Comparison of ENCODE assay signal across 8 cellular contexts in the genomic region with DNA sequence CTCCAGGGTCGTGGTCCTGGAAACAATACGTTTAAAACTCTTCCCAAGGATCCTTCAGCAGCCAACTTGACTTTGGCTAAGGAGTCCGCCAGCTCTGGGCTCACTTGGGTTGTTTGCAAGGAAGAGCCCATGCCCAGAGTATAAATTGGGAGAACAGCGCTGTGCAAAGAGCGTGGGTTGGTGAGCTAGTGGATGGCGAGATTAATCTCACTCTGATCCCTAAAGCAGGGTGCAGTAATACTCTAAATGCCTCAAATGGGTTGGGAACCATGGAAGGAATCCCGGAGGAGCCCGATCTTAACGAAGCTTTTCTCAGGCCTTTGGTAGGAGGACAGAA. TPM values are rescaled to one million over a fixed set of nuclear protein-coding genes. Genes with fewer than 3 reads are reported as not detected.
DNase-seq lines count a peak whose midpoint lies in the region; ATAC-seq and TF ChIP-seq lines count a peak whose summit lies in the region.

No MANE protein-coding gene starts in this region.

- no peaks in the 10 kb centered on the region for H3K9me3 ChIP-seq in iPS-18a (ENCODE audit: control insufficient read depth, low read depth, low read length)

- no peaks in the 10 kb centered on the region for H3K36me3 ChIP-seq in iPS-18a (ENCODE audit: control insufficient read depth, low read depth, low read length)

- H3K4me1 Mint-ChIP-seq in activated naive CD8-positive, alpha-beta T cell treated with anti-CD3 and anti-CD28 coated beads, Interleukin-2, amount 50 U/mL, for 24 hours: peaks cover 42% of the 10 kb centered on the region
- H3K4me1 Mint-ChIP-seq in stimulated activated naive CD8-positive, alpha-beta T cell treated with anti-CD3 and anti-CD28 coated beads, Interleukin-15, amount 100 ng/mL, for 72 hours: peaks cover 45% of the 10 kb centered on the region

- H3K4me1 ChIP-seq in iPS-18a (ENCODE audit: control insufficient read depth, low read depth, low read length): peaks cover 6% of the 10 kb centered on the region

- peak overlapping the region; percentile 97 for H3K4me3 Mint-ChIP-seq in activated naive CD8-positive, alpha-beta T cell treated with anti-CD3 and anti-CD28 coated beads, Interleukin-2, amount 50 U/mL, for 24 hours
- H3K4me3 Mint-ChIP-seq in stimulated activated naive CD8-positive, alpha-beta T cell treated with anti-CD3 and anti-CD28 coated beads, Interleukin-15, amount 100 ng/mL, for 72 hours: peak overlapping the region; percentile 92 to 97

- in situ Hi-C loops in G401 (cut with HindIII; ENCODE audit: low sequenced_read_pairs): no loop called here

- no peaks in the 10 kb centered on the region for H3K9me3 Mint-ChIP-seq in activated naive CD8-positive, alpha-beta T cell treated with anti-CD3 and anti-CD28 coated beads, Interleukin-2, amount 50 U/mL, for 24 hours
- peaks cover 5 to 9% of the 10 kb centered on the region in 2 donors for H3K9me3 Mint-ChIP-seq in stimulated activated naive CD8-positive, alpha-beta T cell treated with anti-CD3 and anti-CD28 coated beads, Interleukin-15, amount 100 ng/mL, for 72 hours

- no peaks in the 10 kb centered on the region for H3K27me3 ChIP-seq in iPS-18a (ENCODE audit: control insufficient read depth, insufficient read depth, low read length)

- peak overlapping the region; percentile 95 for H3K27ac Mint-ChIP-seq in activated naive CD8-positive, alpha-beta T cell treated with anti-CD3 and anti-CD28 coated beads, Interleukin-2, amount 50 U/mL, for 24 hours
- peak overlapping the region; percentile 95 to 97 for H3K27ac Mint-ChIP-seq in stimulated activated naive CD8-positive, alpha-beta T cell treated with anti-CD3 and anti-CD28 coated beads, Interleukin-15, amount 100 ng/mL, for 72 hours

- peak overlapping the region; percentile 78 for H3K4me3 ChIP-seq in HFF-Myc (replicated peaks; ENCODE audit: low read depth, low read length)
- peak overlapping the region; percentile 99 for H3K4me3 ChIP-seq in iPS-18a (ENCODE audit: low read length)

- DNase-seq in HFF-Myc (ENCODE audit: extremely low read depth, low read depth) (no peak), G401 (ENCODE audit: low spot score) (no peak), midbrain (lab: John Stamatoyannopoulos, UW) (no peak)
- DNase-seq in activated naive CD8-positive, alpha-beta T cell treated with anti-CD3 and anti-CD28 coated beads, Interleukin-2, amount 50 U/mL, for 24 hours: no peak
- no peak for DNase-seq in stimulated activated naive CD8-positive, alpha-beta T cell treated with anti-CD3 and anti-CD28 coated beads, Interleukin-15, amount 100 ng/mL, for 72 hours
- no peak for DNase-seq in stimulated activated CD8-positive, alpha-beta memory T cell treated with anti-CD3 and anti-CD28 coated beads, Interleukin-4, amount 100 ng/mL, for 48 hours

- peaks cover 23% of the 10 kb centered on the region for H3K36me3 Mint-ChIP-seq in activated naive CD8-positive, alpha-beta T cell treated with anti-CD3 and anti-CD28 coated beads, Interleukin-2, amount 50 U/mL, for 24 hours (ENCODE audit: low read depth)

- no peak for ATAC-seq in activated naive CD8-positive, alpha-beta T cell treated with anti-CD3 and anti-CD28 coated beads, Interleukin-2, amount 50 U/mL, for 24 hours
- peak; percentile 0 for ATAC-seq in stimulated activated naive CD8-positive, alpha-beta T cell treated with anti-CD3 and anti-CD28 coated beads, Interleukin-15, amount 100 ng/mL, for 72 hours
- no peak for ATAC-seq in GM21576 (IDR thresholded peaks at IDR 0.05; ENCODE audit: unreplicated experiment)

- H3K27me3 Mint-ChIP-seq in activated naive CD8-positive, alpha-beta T cell treated with anti-CD3 and anti-CD28 coated beads, Interleukin-2, amount 50 U/mL, for 24 hours: no peaks in the 10 kb centered on the region
- H3K27me3 Mint-ChIP-seq in stimulated activated naive CD8-positive, alpha-beta T cell treated with anti-CD3 and anti-CD28 coated beads, Interleukin-15, amount 100 ng/mL, for 72 hours: no peaks in the 10 kb centered on the region

- no peak for TF ChIP-seq CTCF in HFF-Myc (IDR thresholded peaks at IDR 0.05; ENCODE audit: low read depth, low read length, missing control alignments)

- peak overlapping the region; percentile 15 for H3K27ac ChIP-seq in iPS-18a (ENCODE audit: low read length)

- H3K9ac ChIP-seq in iPS-18a (ENCODE audit: low read length): peak overlapping the region; percentile 56

RNA-seq across cellular contexts. Expression of gene SDHAF3, which starts 0.5 kb away (rescaled TPM):
- total RNA-seq in G401 (2014; rRNA removed; shearing (Covaris generic)): 31.3 and 54.7 TPM in 2 replicates
